In the genomic region with DNA sequence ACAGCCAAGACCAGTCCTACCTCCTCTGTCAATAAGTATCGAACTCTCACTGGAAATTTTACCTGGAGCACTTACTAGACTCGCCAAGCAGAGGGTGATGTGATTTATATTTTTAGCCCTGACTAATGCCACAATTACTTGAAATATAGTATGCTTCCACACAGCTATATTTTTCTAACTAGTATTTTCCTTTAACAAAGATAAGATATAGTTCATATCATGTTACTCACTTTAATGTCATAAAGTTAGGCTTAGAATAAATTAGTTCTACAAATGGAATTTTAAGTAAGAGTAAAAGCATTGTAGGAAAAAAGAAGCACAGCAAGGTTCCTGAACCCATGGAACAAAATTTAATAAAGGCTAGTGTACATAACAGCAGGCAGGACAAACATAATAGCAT, we compare ENCODE assay signal across 9 cellular contexts. TPM values are rescaled to one million over a fixed set of nuclear protein-coding genes. Genes with fewer than 3 reads are reported as not detected.
"Had no signal": no experiment of that assay in that cellular context is flagged by ENCODE, and none has a peak within 500 bp of the region (broad histone marks: within the 10 kb centered on the region; RNA-seq: fewer than 3 reads in every experiment).

No MANE protein-coding gene starts in this region.

- ATAC-seq: HepG2, K562 had no signal

- H3K27ac ChIP-seq: HL-60, KMS-11 had no signal

- DNase-seq: IMR-90, KBM-7, KG1 had no signal

- H3K4me3 ChIP-seq: K562 had no signal

RNA-seq across cellular contexts. Expression of a gene that starts 16.0 kb away (rescaled TPM):
- total RNA-seq: HepG2, HT-29, K562 had no signal
- polyA plus RNA-seq: HepG2, IgD-negative memory B cell, K562 had no signal
